8 cellular contexts compared by ENCODE assay signal in genomic region chr9:19409406-19410194, GRCh38. TPM values are rescaled to one million over a fixed set of nuclear protein-coding genes. Genes with fewer than 3 reads are reported as not detected.
DNase-seq lines count a peak whose midpoint lies in the region; ATAC-seq and TF ChIP-seq lines count a peak whose summit lies in the region.

No MANE protein-coding gene starts in this region.

- H3K27me3 ChIP-seq in HCT116 (ENCODE audit: insufficient read depth, low read length) (no peaks in the 10 kb centered on the region), psoas muscle (ENCODE audit: insufficient read depth in 3 of 3, low read length in 2 of 3) (no peaks in the 10 kb centered on the region)

- H3K9ac ChIP-seq in HCT116 (ENCODE audit: low read length) = peak overlapping the region; percentile 65

- POLR2A ChIA-PET in HCT116 (lab: Charles Lee) = interaction anchor here (0.9 to 1.2 kb wide), 2 partner anchors 34 to 360 kb away, joined by 3 read pairs; partner anchors contain the start of gene RRAGA

- no peaks in the 10 kb centered on the region for H3K79me2 ChIP-seq in HCT116 (ENCODE audit: insufficient read depth, low read length)

- RAD21 ChIA-PET in HCT116 (lab: Charles Lee; ENCODE audit: low non-redundant PET in 1 of 2, low total read pairs in 2 of 2, uncharacterized antibody in 2 of 2, unreplicated experiment in 2 of 2) = no interaction called here

- H3K4me2 ChIP-seq in HCT116 (ENCODE audit: low read length) = peak overlapping the region; percentile 100

- peak overlapping the region; percentile 78 to 88 for H3K4me3 ChIP-seq in HCT116 (replicated peaks in 1 of 2; ENCODE audit: low read depth in 1 of 2, low read length in 2 of 2)
- peak overlapping the region; percentile 88 for H3K4me3 ChIP-seq in psoas muscle

- H4K20me1 ChIP-seq in HCT116 (ENCODE audit: insufficient read depth) = no peaks in the 10 kb centered on the region

- no peak for TF ChIP-seq POLR2A in HCT116 (IDR thresholded peaks at IDR 0.05; ENCODE audit: borderline replicate concordance, extremely low read depth, insufficient read depth, insufficient read length)

- DNase-seq in G401 (ENCODE audit: low spot score) (peak; percentile 29), HCT116 (ENCODE audit: low read depth, low spot score) (peak; percentile 8), NCI-H1930 (lab: John Stamatoyannopoulos, UW) (peak; percentile 24 to 41), left cardiac atrium (peak; percentile 56), psoas muscle (peak; percentile 39 to 66), SIG-M5 (lab: John Stamatoyannopoulos, UW) (no peak)
- DNase-seq in activated naive CD4-positive, alpha-beta T cell treated with anti-CD3 and anti-CD28 coated beads, Interleukin-2, amount 50 U/mL, for 72 hours (ENCODE audit: low spot score in 2 of 2) = peak in 1 of 2 donors; percentile 13

- no peak for TF ChIP-seq RAD21 in HCT116 (IDR thresholded peaks at IDR 0.05; ENCODE audit: low read depth)

- in situ Hi-C loops in G401 (cut with HindIII; ENCODE audit: low sequenced_read_pairs) = no loop called here

- intact Hi-C loops in HCT116 (cut with micrococcal nuclease) = no loop called here
- intact Hi-C loops in left cardiac atrium (cut with DNase I) = no loop called here
- intact Hi-C loops in psoas muscle (cut with DNase I) = no loop called here

- H3K9me2 ChIP-seq in HCT116 (ENCODE audit: insufficient read depth) = no peaks in the 10 kb centered on the region

- WGBS in psoas muscle, 3 donors = 6 to 9% (median 7%) methylated on average over 17 of the region's 17 CpGs

- H3K4me1 ChIP-seq in HCT116 (ENCODE audit: control insufficient read depth in 1 of 2, insufficient read depth in 2 of 2, low read length in 2 of 2) = peaks cover 9 to 29% of the 10 kb centered on the region in 2 experiments
- peaks cover 4% of the 10 kb centered on the region for H3K4me1 ChIP-seq in psoas muscle

- H3K9me3 ChIP-seq in HCT116 (ENCODE audit: control insufficient read depth in 1 of 2, insufficient read depth in 1 of 2, low read depth in 1 of 2, low read length in 2 of 2) (no peaks in the 10 kb centered on the region), psoas muscle (no peaks in the 10 kb centered on the region)

- H2AFZ ChIP-seq in HCT116 (ENCODE audit: low read depth, low read length, poor library complexity, severe bottlenecking) = peak overlapping the region; percentile 81

- H3K27ac Mint-ChIP-seq in activated naive CD4-positive, alpha-beta T cell treated with anti-CD3 and anti-CD28 coated beads, Interleukin-2, amount 50 U/mL, for 72 hours = peak overlapping the region; percentile 84 to 87

- ATAC-seq in HCT116 (peak; percentile 60), left cardiac atrium (peak; percentile 24 to 25), psoas muscle (peak in 3 of 4 donors; percentile 10 to 20 (median 15)), HG03159 (IDR thresholded peaks at IDR 0.05; ENCODE audit: unreplicated experiment) (no peak)
- ATAC-seq in activated naive CD4-positive, alpha-beta T cell treated with anti-CD3 and anti-CD28 coated beads, Interleukin-2, amount 50 U/mL, for 72 hours = peak in 1 of 2 donors; percentile 12

- H3K9me3 Mint-ChIP-seq in activated naive CD4-positive, alpha-beta T cell treated with anti-CD3 and anti-CD28 coated beads, Interleukin-2, amount 50 U/mL, for 72 hours = no peaks in the 10 kb centered on the region

- H3K27ac ChIP-seq in HCT116 (ENCODE audit: low read depth, low read length) = peak overlapping the region; percentile 63; the same call in 1 of the 2 replicates
- peak overlapping the region; percentile 73 for H3K27ac ChIP-seq in psoas muscle

- no peaks in the 10 kb centered on the region for H3K36me3 ChIP-seq in HCT116 (ENCODE audit: control insufficient read depth in 1 of 2, insufficient read depth in 2 of 2, low read length in 2 of 2)
- H3K36me3 ChIP-seq in psoas muscle (ENCODE audit: insufficient read depth in 1 of 2, low read depth in 1 of 2) = no peaks in the 10 kb centered on the region

- peaks cover 0 to 9% of the 10 kb centered on the region in 2 donors for H3K36me3 Mint-ChIP-seq in activated naive CD4-positive, alpha-beta T cell treated with anti-CD3 and anti-CD28 coated beads, Interleukin-2, amount 50 U/mL, for 72 hours

- TF ChIP-seq CTCF in HCT116 (IDR thresholded peaks at IDR 0.05 in 2 of 3, conservative IDR thresholded peaks at IDR 0.05 in 1 of 3; ENCODE audit: borderline replicate concordance in 1 of 3, insufficient read depth in 1 of 3, low read depth in 2 of 3, low read length in 2 of 3) (no peak), psoas muscle (IDR thresholded peaks at IDR 0.05) (no peak)

- CTCF ChIA-PET in HCT116 (lab: Charles Lee) = no interaction called here

- BruUV-seq in HCT116 (replicated peaks; lab: Mats Ljungman, UMichigan) = no TSS peak

TF ChIP-seq in HCT116, 20 proteins besides CTCF, POLR2A, EP300 and RAD21 (continues in another document):
- TF ChIP-seq FOSL1 (IDR thresholded peaks at IDR 0.05; ENCODE audit: low read depth) (no peak), SP1 (IDR thresholded peaks at IDR 0.05; ENCODE audit: low read depth) (no peak), EZH2phosphoT487 (IDR thresholded peaks at IDR 0.05; ENCODE audit: borderline replicate concordance) (no peak), ZFX (IDR thresholded peaks at IDR 0.05) (no peak), POLR2AphosphoS5 (IDR thresholded peaks at IDR 0.05; ENCODE audit: low read depth, low read length) (no peak), YY1 (IDR thresholded peaks at IDR 0.05; ENCODE audit: extremely low read depth, insufficient replicate concordance, low read depth, low read length) (no peak), EZH2 (IDR thresholded peaks at IDR 0.05) (no peak), JUND (IDR thresholded peaks at IDR 0.05) (no peak), ELF1 (IDR thresholded peaks at IDR 0.05; ENCODE audit: borderline replicate concordance, low read depth) (no peak), TCF7L2 (IDR thresholded peaks at IDR 0.05; ENCODE audit: borderline replicate concordance, extremely low read depth, insufficient read depth, insufficient read length) (no peak), EGR1 (IDR thresholded peaks at IDR 0.05; ENCODE audit: low read depth) (no peak), ZBTB33 (IDR thresholded peaks at IDR 0.05; ENCODE audit: extremely low read depth, insufficient replicate concordance, low read length) (no peak), ZNF274 (IDR thresholded peaks at IDR 0.05; ENCODE audit: low read depth, low read length) (no peak), CEBPB (IDR thresholded peaks at IDR 0.05; ENCODE audit: low read depth) (no peak), SIN3A (IDR thresholded peaks at IDR 0.05; ENCODE audit: low read depth) (no peak), CBX3 (IDR thresholded peaks at IDR 0.05; ENCODE audit: low read depth) (no peak), ATF3 (IDR thresholded peaks at IDR 0.05) (no peak), SRF (IDR thresholded peaks at IDR 0.05; ENCODE audit: low read depth) (no peak; the same call in 1 of the 2 replicates)
- TF ChIP-seq, protein P1, sequence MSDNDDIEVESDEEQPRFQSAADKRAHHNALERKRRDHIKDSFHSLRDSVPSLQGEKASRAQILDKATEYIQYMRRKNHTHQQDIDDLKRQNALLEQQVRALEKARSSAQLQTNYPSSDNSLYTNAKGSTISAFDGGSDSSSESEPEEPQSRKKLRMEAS (IDR thresholded peaks at IDR 0.05) = no peak

RNA-seq across cellular contexts. Expression of gene ACER2, which starts 0.8 kb away (rescaled TPM):
- 2.3 and 5.2 TPM in 2 replicates for total RNA-seq in G401 (2014; rRNA removed; shearing (Covaris generic))
- 4.3 TPM for total RNA-seq in HCT116 (2021; ENCODE audit: unreplicated experiment)
- polyA plus RNA-seq in HCT116 (2012) = 1.2 and 1.4 TPM in 2 replicates
- 1 to 10 TPM; 1.2 to 4.3 TPM for total RNA-seq in activated naive CD4-positive, alpha-beta T cell treated with anti-CD3 and anti-CD28 coated beads, Interleukin-2, amount 50 U/mL, for 72 hours
- total RNA-seq in left cardiac atrium = 1 to 10 TPM; 3.0 to 4.7 TPM
- total RNA-seq in psoas muscle = 1 to 10 TPM; 1.3 to 2.4 (median 1.6) TPM
- 1 to 10 TPM in 1 of 3 donors, under 1 TPM in 2; 0.37 to 1.4 (median 0.52) TPM for polyA plus RNA-seq in psoas muscle

RNA-seq across cellular contexts. Expression of gene RPS6, which starts 29.6 kb away (rescaled TPM):
- 2,037 and 2,385 TPM in 2 replicates for total RNA-seq in G401 (2014; rRNA removed; shearing (Covaris generic))
- total RNA-seq in HCT116 (2021; ENCODE audit: unreplicated experiment) = 2,712 TPM
- 2,611 and 2,853 TPM in 2 replicates for polyA plus RNA-seq in HCT116 (2012)
- 1,000 to 10,000 TPM; 2,954 to 3,448 TPM for total RNA-seq in activated naive CD4-positive, alpha-beta T cell treated with anti-CD3 and anti-CD28 coated beads, Interleukin-2, amount 50 U/mL, for 72 hours
- 1,000 to 10,000 TPM; 1,134 to 1,265 TPM for total RNA-seq in left cardiac atrium
- 1,000 to 10,000 TPM in 1 of 4 donors, 100 to 1,000 TPM in 3; 797 to 1,094 (median 945) TPM for total RNA-seq in psoas muscle
- polyA plus RNA-seq in psoas muscle = 1,000 to 10,000 TPM; 1,121 to 2,172 (median 1,478) TPM
